In the genomic region with DNA sequence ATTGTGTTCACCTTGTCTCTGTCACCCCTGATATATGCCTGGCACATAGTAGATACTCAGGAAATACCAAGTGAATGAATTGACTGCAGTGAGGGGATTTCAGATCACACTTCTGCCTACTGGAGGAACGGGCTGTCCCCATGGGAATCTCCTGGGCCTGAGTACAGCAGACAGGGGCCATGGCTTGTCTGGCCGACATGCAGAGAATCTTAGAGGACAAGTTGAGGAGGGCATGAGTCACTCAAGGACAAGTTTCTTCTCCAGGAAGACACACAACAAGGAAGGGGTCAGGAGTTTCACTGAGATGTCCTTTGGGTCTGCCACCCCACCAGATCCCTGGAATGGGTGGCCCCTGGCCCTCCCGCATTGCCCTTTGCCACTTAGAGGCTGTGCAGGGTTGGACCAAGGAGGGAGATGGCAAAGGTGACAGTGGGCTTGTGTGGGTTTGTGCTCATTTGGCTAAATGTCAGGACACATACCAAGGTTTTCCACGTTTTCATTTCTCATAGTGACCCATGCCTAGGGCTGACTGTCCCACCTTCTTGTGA, we compare ENCODE assay signal across 21 cellular contexts. TPM values are rescaled to one million over a fixed set of nuclear protein-coding genes. Genes with fewer than 3 reads are reported as not detected.
DNase-seq lines count a peak whose midpoint lies in the region; ATAC-seq, FAIRE-seq and TF ChIP-seq lines count a peak whose summit lies in the region.
"Had no signal": no experiment of that assay in that cellular context is flagged by ENCODE, and none has a peak within 500 bp of the region (broad histone marks: within the 10 kb centered on the region; RNA-seq: fewer than 3 reads in every experiment).

No MANE protein-coding gene starts in this region.

- ATAC-seq in pancreas = no peak
- ATAC-seq in GM21619 (IDR thresholded peaks at IDR 0.05; ENCODE audit: unreplicated experiment) = no peak
- ATAC-seq: body of pancreas; gastroesophageal sphincter; stimulated activated memory B cell treated with anti-CD40 and anti-IgM and Interleukin-4, amounts not matched to agents 10 μg/mL and 1 μg/mL and 100 μg/mL, for 72 hours had no signal

- H3K27ac ChIP-seq in GM23248 (peak overlapping the region; percentile 78), skin epidermis (peak overlapping the region in 12 of 21 experiments; percentile 29 to 79 (median 48)), pancreas (no peak overlapping the region)
- H3K27ac ChIP-seq: body of pancreas, gastroesophageal sphincter, neutrophil, thoracic aorta had no signal

- peaks cover 38% of the 10 kb centered on the region for H3K4me1 ChIP-seq in GM23248 (ENCODE audit: insufficient read depth)
- H3K4me1 ChIP-seq in adipocyte (ENCODE audit: control insufficient read depth, insufficient read depth, low read length) = peaks cover 3% of the 10 kb centered on the region
- H3K4me1 ChIP-seq in pancreas = no peaks in the 10 kb centered on the region
- H3K4me1 ChIP-seq: body of pancreas, Caco-2, gastroesophageal sphincter had no signal

- H3K79me2 ChIP-seq in GM23248 (ENCODE audit: insufficient read depth) = peaks cover 69% of the 10 kb centered on the region

- H3K4me2 ChIP-seq in GM23248 (ENCODE audit: unreplicated experiment) = peak overlapping the region; percentile 74

- H3K36me3 ChIP-seq in GM23248 (ENCODE audit: low read depth) (no peaks in the 10 kb centered on the region), adipocyte (ENCODE audit: control insufficient read depth, insufficient read depth, low read length, severe bottlenecking) (no peaks in the 10 kb centered on the region), pancreas (no peaks in the 10 kb centered on the region)
- H3K36me3 ChIP-seq: gastroesophageal sphincter, neutrophil, thoracic aorta had no signal

- no peaks in the 10 kb centered on the region for H3K9me3 ChIP-seq in GM23248 (ENCODE audit: low read depth)
- no peaks in the 10 kb centered on the region for H3K9me3 ChIP-seq in adipocyte (ENCODE audit: control insufficient read depth, low read length)
- no peaks in the 10 kb centered on the region for H3K9me3 ChIP-seq in pancreas
- H3K9me3 ChIP-seq: body of pancreas, Caco-2, neutrophil, thoracic aorta had no signal

- peak overlapping the region; percentile 23 for H2AFZ ChIP-seq in GM23248

- in situ Hi-C loops in GM23248 (cut with MboI) = no loop called here

- TF ChIP-seq CTCF in pancreas (IDR thresholded peaks at IDR 0.05) = no peak

- FAIRE-seq in pancreas (lab: Jason Lieb, UNC) = no peak

- H3K4me3 ChIP-seq in GM23248 = peak overlapping the region; percentile 50
- peak overlapping the region; percentile 37 for H3K4me3 ChIP-seq in adipocyte (ENCODE audit: low read length)
- no peak overlapping the region for H3K4me3 ChIP-seq in skin epidermis
- no peak overlapping the region for H3K4me3 ChIP-seq in pancreas
- H3K4me3 ChIP-seq: body of pancreas, gastroesophageal sphincter, thoracic aorta had no signal

- H3K9me2 ChIP-seq in GM23248 (ENCODE audit: insufficient read depth) = no peaks in the 10 kb centered on the region

- no peaks in the 10 kb centered on the region for H4K20me1 ChIP-seq in GM23248 (ENCODE audit: insufficient read depth)

- intact Hi-C loops in pancreas (cut with DNase I) (no loop called here), head of caudate nucleus (cut with DNase I) (no loop called here)

- H3F3A ChIP-seq in GM23248 (ENCODE audit: insufficient read depth) = peaks cover 17% of the 10 kb centered on the region

- 25 to 32% methylated on average over 4 of the region's 4 CpGs for WGBS in GM23248 (ENCODE audit: low coverage in 1 of 2, low lambda C conversion rate in 2 of 2, missing lambda C conversion rate in 2 of 2), 2 experiments
- WGBS in pancreas, 2 donors = 64 to 75% methylated on average over 4 of the region's 4 CpGs

- H3K9ac ChIP-seq in GM23248 (peak overlapping the region; percentile 69), adipocyte (ENCODE audit: low read length) (no peak overlapping the region)

- no peaks in the 10 kb centered on the region for H3K27me3 ChIP-seq in GM23248 (replicated peaks; ENCODE audit: insufficient read depth)
- H3K27me3 ChIP-seq in adipocyte (replicated peaks; ENCODE audit: control insufficient read depth, insufficient read depth, low read length) = no peaks in the 10 kb centered on the region
- H3K27me3 ChIP-seq in pancreas = no peaks in the 10 kb centered on the region
- H3K27me3 ChIP-seq: neutrophil had no signal

- DNase-seq in GM23248 (peak; percentile 71), adipocyte (ENCODE audit: low read depth) (peak; percentile 42), glomerular endothelial cell (ENCODE audit: extremely low read depth, low read depth, low spot score) (peak; percentile 34), pancreas (no peak), head of caudate nucleus (no peak)
- DNase-seq: activated CD4-positive, alpha-beta T cell treated with anti-CD3 and anti-CD28 coated beads, Interleukin-2, amount 50 U/mL, for 1 hour; activated T-cell treated with anti-CD3 and anti-CD28 coated beads for 4 hours; body of pancreas; Caco-2; cortex of kidney; NCI-H1105; NK-92 treated with Interleukin-12 subunit alpha and Interleukin-12 subunit beta, amount 100 ng/mL, for 24 hours; RPMI8226; stimulated activated CD4-positive, alpha-beta T cell treated with anti-CD3 and anti-CD28 coated beads, Interleukin-15, amount 100 ng/mL, for 24 hours had no signal

RNA-seq across cellular contexts. Expression of gene PLPP4, which starts 20.8 kb away (rescaled TPM):
- 22.5 and 30.0 TPM in 2 replicates for total RNA-seq in GM23248 (2014; rRNA removed; shearing (Covaris generic))
- polyA plus RNA-seq in GM23248 (2016; fragmentation: Nextera tagmentation; extraction: Ambion mirVana) (32.1 and 34.4 TPM in 2 replicates), pancreas (under 1 TPM in 1 of 2 donors, not detected in 1; 0.07 TPM)
- total RNA-seq in glomerular endothelial cell (3.9 and 11.1 TPM in 2 replicates), pancreas (1 to 10 TPM in 1 of 6 donors, under 1 TPM in 1, not detected in 4; 0.08 to 1.7 TPM)
- total RNA-seq: NCI-H460, thoracic aorta had no signal

Comparison
In these comparisons a context has a peak if more than half of its experiments do, and no peak if none do; other contexts are left out.
1. DNase-seq: peak in GM23248 (single experiment), adipocyte (single experiment) and glomerular endothelial cell (single experiment); none in pancreas (0 of 6) and head of caudate nucleus (0 of 42).
2. H3K27ac ChIP-seq: peak in GM23248 (single experiment) and skin epidermis (12 of 21); none in pancreas (0 of 4).
3. H3K4me3 ChIP-seq: peak in GM23248 (single experiment) and adipocyte (single experiment); none in skin epidermis (0 of 7) and pancreas (0 of 4).